19 cellular contexts compared by ENCODE assay signal in the genomic region with DNA sequence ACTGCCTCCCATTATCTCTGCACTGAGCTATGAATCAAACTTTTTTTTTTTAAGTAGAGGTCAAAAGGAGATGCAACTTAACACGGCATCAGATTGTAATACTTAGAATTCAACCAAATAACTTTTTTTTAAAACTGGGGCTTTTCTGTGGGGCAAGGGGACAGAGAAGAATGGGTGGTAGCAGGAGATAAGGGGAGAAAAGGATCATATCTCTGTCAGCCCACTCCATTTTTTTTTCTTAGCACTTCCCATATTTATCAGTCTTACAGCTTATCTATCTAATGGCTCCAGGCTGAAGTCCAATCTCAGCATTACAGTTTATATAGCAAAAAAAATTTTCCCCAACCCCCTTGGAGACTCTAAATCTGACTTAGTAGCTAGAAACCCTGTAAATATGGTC.
DNase-seq lines count a peak whose midpoint lies in the region; ATAC-seq, FAIRE-seq and TF ChIP-seq lines count a peak whose summit lies in the region.
"Had no signal": no experiment of that assay in that cellular context is flagged by ENCODE, and none has a peak within 500 bp of the region (broad histone marks: within the 10 kb centered on the region; RNA-seq: fewer than 3 reads in every experiment).

No MANE protein-coding gene starts in this region.

- H3K4me2 ChIP-seq in astrocyte (ENCODE audit: low read length): no peak overlapping the region

- H3K27me3 ChIP-seq in astrocyte (ENCODE audit: insufficient read depth, low read length): no peaks in the 10 kb centered on the region
- no peaks in the 10 kb centered on the region for H3K27me3 ChIP-seq in CD4-positive, alpha-beta T cell (ENCODE audit: control insufficient read depth, insufficient read depth, low read length)
- no peaks in the 10 kb centered on the region for H3K27me3 ChIP-seq in lower lobe of right lung (ENCODE audit: low read depth)

- H3K36me3 Mint-ChIP-seq in astrocyte (ENCODE audit: low read depth, unreplicated experiment): peaks cover 14% of the 10 kb centered on the region
- H3K36me3 Mint-ChIP-seq in mesothelial cell of epicardium: peaks cover 17% of the 10 kb centered on the region
- H3K36me3 Mint-ChIP-seq in CD4-positive, alpha-beta T cell (ENCODE audit: low read depth): peaks cover 85% of the 10 kb centered on the region

- no peaks in the 10 kb centered on the region for H3K9me3 Mint-ChIP-seq in astrocyte (ENCODE audit: unreplicated experiment)
- H3K9me3 Mint-ChIP-seq in mesothelial cell of epicardium: no peaks in the 10 kb centered on the region
- H3K9me3 Mint-ChIP-seq in CD4-positive, alpha-beta T cell: no peaks in the 10 kb centered on the region
- H3K9me3 Mint-ChIP-seq: CD4-positive, alpha-beta memory T cell had no signal

- FAIRE-seq in astrocyte (lab: Jason Lieb, UNC): no peak
- FAIRE-seq: A204.1, D721Med, GM12892, H1 had no signal

- peak; percentile 54 for DNase-seq in CMK (ENCODE audit: low read depth)
- DNase-seq in OCI-M1 (lab: John Stamatoyannopoulos, UW): peak; percentile 87
- DNase-seq in astrocyte (ENCODE audit: low read depth): peak; percentile 12
- DNase-seq in mesothelial cell of epicardium (ENCODE audit: low spot score in 2 of 2, unreplicated experiment in 2 of 2): no peak
- no peak for DNase-seq in CD4-positive, alpha-beta T cell
- DNase-seq in lower lobe of right lung: no peak
- DNase-seq in posterior vena cava (ENCODE audit: low spot score): no peak
- DNase-seq: C1 segment of cervical spinal cord; CD4-positive, alpha-beta memory T cell; COR-L47; DMS153; DND-41; GDM1 had no signal

- no peak overlapping the region for H3K9ac ChIP-seq in astrocyte (ENCODE audit: low read length)

- no peak overlapping the region for H3K4me3 Mint-ChIP-seq in astrocyte (ENCODE audit: unreplicated experiment)
- no peak overlapping the region for H3K4me3 Mint-ChIP-seq in mesothelial cell of epicardium
- H3K4me3 Mint-ChIP-seq in CD4-positive, alpha-beta T cell: no peak overlapping the region
- H3K4me3 Mint-ChIP-seq: B cell; CD4-positive, alpha-beta memory T cell had no signal

- H4K20me1 ChIP-seq in astrocyte (ENCODE audit: insufficient read depth, low read length): no peaks in the 10 kb centered on the region

- H3K79me2 ChIP-seq in astrocyte (ENCODE audit: insufficient read depth, low read length): no peaks in the 10 kb centered on the region

- TF ChIP-seq CTCF in astrocyte (IDR thresholded peaks at IDR 0.05; ENCODE audit: insufficient read depth, low read depth, low read length) (no peak), mesothelial cell of epicardium (IDR thresholded peaks at IDR 0.05; ENCODE audit: unreplicated experiment) (no peak), lower lobe of right lung (IDR thresholded peaks at IDR 0.05) (no peak)
- no peak for TF ChIP-seq CTCF in CD4-positive, alpha-beta T cell (IDR thresholded peaks at IDR 0.05)

- ATAC-seq in CD4-positive, alpha-beta T cell (ENCODE audit: poor library complexity): no peak
- ATAC-seq in lower lobe of right lung: no peak

- no peak overlapping the region for H3K4me3 ChIP-seq in astrocyte (ENCODE audit: insufficient read depth, low read depth, low read length)
- no peak overlapping the region for H3K4me3 ChIP-seq in lower lobe of right lung
- H3K4me3 ChIP-seq: HAP-1 had no signal

- CTCF ChIA-PET in CD4-positive, alpha-beta T cell (lab: Charles Lee): no interaction called here

- H3K27me3 Mint-ChIP-seq in astrocyte (ENCODE audit: low read depth, unreplicated experiment): no peaks in the 10 kb centered on the region
- H3K27me3 Mint-ChIP-seq in mesothelial cell of epicardium (ENCODE audit: low read depth): no peaks in the 10 kb centered on the region
- no peaks in the 10 kb centered on the region for H3K27me3 Mint-ChIP-seq in CD4-positive, alpha-beta T cell
- H3K27me3 Mint-ChIP-seq: B cell; CD4-positive, alpha-beta memory T cell had no signal

- no peak overlapping the region for H2AFZ ChIP-seq in astrocyte (ENCODE audit: low read depth, low read length)

- POLR2A ChIA-PET in CD4-positive, alpha-beta T cell (lab: Charles Lee): no interaction called here

- H3K27ac Mint-ChIP-seq in astrocyte (ENCODE audit: unreplicated experiment) (no peak overlapping the region), mesothelial cell of epicardium (peak overlapping the region; percentile 37)
- H3K27ac Mint-ChIP-seq in CD4-positive, alpha-beta T cell: no peak overlapping the region
- H3K27ac Mint-ChIP-seq: B cell; CD4-positive, alpha-beta memory T cell had no signal

- no peaks in the 10 kb centered on the region for H3K4me1 Mint-ChIP-seq in astrocyte (ENCODE audit: low read depth, unreplicated experiment)
- H3K4me1 Mint-ChIP-seq in mesothelial cell of epicardium: peaks cover 34% of the 10 kb centered on the region
- no peaks in the 10 kb centered on the region for H3K4me1 Mint-ChIP-seq in CD4-positive, alpha-beta T cell (ENCODE audit: low read depth)
- H3K4me1 Mint-ChIP-seq: B cell; CD4-positive, alpha-beta memory T cell had no signal

- peaks cover 6% of the 10 kb centered on the region for H3K36me3 ChIP-seq in astrocyte (ENCODE audit: insufficient read depth, low read length)
- H3K36me3 ChIP-seq in lower lobe of right lung: peaks cover 77% of the 10 kb centered on the region

- intact Hi-C loops in CD4-positive, alpha-beta T cell (cut with DNase I, micrococcal nuclease): no loop called here
- intact Hi-C loops in lower lobe of right lung (cut with DNase I): no loop called here
- intact Hi-C loops in posterior vena cava (cut with DNase I): no loop called here

- H3K9me3 ChIP-seq in astrocyte (ENCODE audit: insufficient read depth, low read depth, low read length) (no peaks in the 10 kb centered on the region), lower lobe of right lung (no peaks in the 10 kb centered on the region)
- H3K9me3 ChIP-seq in CD4-positive, alpha-beta T cell (ENCODE audit: control insufficient read depth, low read length): no peaks in the 10 kb centered on the region
- H3K9me3 ChIP-seq: HAP-1 had no signal

- H3K4me1 ChIP-seq in astrocyte (ENCODE audit: insufficient read depth, low read length): no peaks in the 10 kb centered on the region
- no peaks in the 10 kb centered on the region for H3K4me1 ChIP-seq in lower lobe of right lung
- H3K4me1 ChIP-seq: HAP-1 had no signal

- no peak overlapping the region for H3K27ac ChIP-seq in astrocyte (ENCODE audit: low read depth, low read length)
- no peak overlapping the region for H3K27ac ChIP-seq in CD4-positive, alpha-beta T cell (ENCODE audit: low read depth, low read length)
- H3K27ac ChIP-seq in lower lobe of right lung: no peak overlapping the region

Comparison
In these comparisons a context has a peak if more than half of its experiments do, and no peak if none do; other contexts are left out.
1. DNase-seq: peak in CMK (single experiment), OCI-M1 (single experiment) and astrocyte (single experiment); none in mesothelial cell of epicardium (0 of 2), CD4-positive, alpha-beta T cell (0 of 10), lower lobe of right lung (single experiment) and posterior vena cava (single experiment).